Comparison of ENCODE assay signal across 10 cellular contexts in the genomic region with DNA sequence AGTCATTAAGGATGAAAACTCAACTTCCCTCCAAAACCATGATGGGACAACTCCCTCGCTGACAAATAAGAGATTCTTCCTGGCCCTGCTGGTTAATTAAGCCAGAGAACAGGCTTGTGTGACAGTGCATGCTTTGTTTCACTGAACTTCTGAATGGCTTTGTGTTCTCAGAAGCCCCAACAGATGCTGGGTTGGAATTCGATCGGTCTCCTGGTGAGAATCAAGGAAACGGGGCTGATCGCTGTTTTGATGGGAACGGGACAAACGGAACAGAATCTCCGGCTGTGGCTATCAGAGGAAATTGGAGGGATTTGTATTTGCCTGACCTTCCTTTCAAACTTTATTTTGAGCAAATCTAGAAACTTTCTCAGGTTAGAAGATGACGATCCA. TPM values are rescaled to one million over a fixed set of nuclear protein-coding genes. Genes with fewer than 3 reads are reported as not detected.
DNase-seq lines count a peak whose midpoint lies in the region; ATAC-seq and TF ChIP-seq lines count a peak whose summit lies in the region.
"Had no signal": no experiment of that assay in that cellular context is flagged by ENCODE, and none has a peak within 500 bp of the region (broad histone marks: within the 10 kb centered on the region; RNA-seq: fewer than 3 reads in every experiment).

No MANE protein-coding gene starts in this region.

- no peak overlapping the region for H2BK15ac ChIP-seq in neuronal stem cell (ENCODE audit: low read length)

- no peaks in the 10 kb centered on the region for H3K79me1 ChIP-seq in neuronal stem cell (ENCODE audit: low read depth, low read length)

- no peak overlapping the region for H4K8ac ChIP-seq in neuronal stem cell (ENCODE audit: low read depth, low read length)

- no peak overlapping the region for H2BK5ac ChIP-seq in neuronal stem cell (ENCODE audit: low read length)

- TF ChIP-seq EP300 in upper lobe of left lung (IDR thresholded peaks at IDR 0.05), result no peak

- H3K4me1 ChIP-seq in neuronal stem cell (ENCODE audit: control insufficient read depth in 2 of 2, insufficient read depth in 1 of 2, low read depth in 1 of 2, low read length in 2 of 2) (peaks cover 42 to 47% of the 10 kb centered on the region in 2 donors), upper lobe of left lung (peaks cover 19 to 33% (median 30%) of the 10 kb centered on the region in 4 donors)

- H3K4ac ChIP-seq in neuronal stem cell (ENCODE audit: low read length), result no peak overlapping the region

- no peak overlapping the region for H3K18ac ChIP-seq in neuronal stem cell (ENCODE audit: low read length)

- H3K27ac ChIP-seq in RWPE1 (peak overlapping the region; percentile 70), neuronal stem cell (replicated peaks; ENCODE audit: low read length) (peak overlapping the region; percentile 59), upper lobe of left lung (peak overlapping the region in 1 of 4 donors; percentile 11)

- no peak overlapping the region for H2BK120ac ChIP-seq in neuronal stem cell (ENCODE audit: low read depth, low read length)

- no peak overlapping the region for H3K9ac ChIP-seq in neuronal stem cell (ENCODE audit: low read depth, low read length, poor library complexity)

- H3K9me3 ChIP-seq in neuronal stem cell (replicated peaks in 1 of 2; ENCODE audit: control insufficient read depth in 2 of 2, insufficient read depth in 1 of 2, low read depth in 1 of 2, low read length in 2 of 2) (no peaks in the 10 kb centered on the region), upper lobe of left lung (no peaks in the 10 kb centered on the region)

- no peak for TF ChIP-seq POLR2A in upper lobe of left lung (IDR thresholded peaks at IDR 0.05)

- no peak overlapping the region for H4K91ac ChIP-seq in neuronal stem cell (ENCODE audit: low read depth, low read length, poor library complexity)

- no CpG with 5 or more reads among the region's 9 CpGs for WGBS in neuronal stem cell (ENCODE audit: extremely low coverage in 2 of 2, insufficient read length in 2 of 2, insufficient replicate concordance in 1 of 2), 2 donors
- 75 to 97% methylated on average over 9 of the region's 9 CpGs for WGBS in upper lobe of left lung, 2 donors

- no peak overlapping the region for H2AK5ac ChIP-seq in neuronal stem cell (ENCODE audit: low read depth, low read length)

- DNase-seq in AG10803 (ENCODE audit: low read depth), result peak; percentile 42
- no peak for DNase-seq in RWPE1 (ENCODE audit: low spot score)
- DNase-seq in fibroblast of pulmonary artery (ENCODE audit: low read depth), result peak; percentile 9
- DNase-seq in neuronal stem cell (ENCODE audit: low spot score), result no peak
- DNase-seq in upper lobe of left lung, result no peak
- DNase-seq: DMS53; stimulated activated CD4-positive, alpha-beta T cell treated with anti-CD3 and anti-CD28 coated beads, Interleukin-2, amount 100 ng/mL, for 48 hours had no signal

- no peak overlapping the region for H3K14ac ChIP-seq in neuronal stem cell (ENCODE audit: low read length)

- POLR2A ChIA-PET in RWPE1 (lab: Yijun Ruan, JAX; ENCODE audit: low non-redundant PET), result no interaction called here

- no peak overlapping the region for H3K23ac ChIP-seq in neuronal stem cell (ENCODE audit: low read depth, low read length, poor library complexity)

- no peak for TF ChIP-seq CTCF in AG10803 (conservative IDR thresholded peaks at IDR 0.05; ENCODE audit: low read length)
- TF ChIP-seq CTCF in RWPE1 (conservative IDR thresholded peaks at IDR 0.05; ENCODE audit: low read depth), result no peak
- no peak for TF ChIP-seq CTCF in fibroblast of pulmonary artery (IDR thresholded peaks at IDR 0.05; ENCODE audit: low read length, missing control alignments)
- no peak for TF ChIP-seq CTCF in upper lobe of left lung (IDR thresholded peaks at IDR 0.05)

- ATAC-seq in GM18520 (IDR thresholded peaks at IDR 0.05; ENCODE audit: unreplicated experiment), result no peak
- no peak for ATAC-seq in HG03432 (IDR thresholded peaks at IDR 0.05; ENCODE audit: unreplicated experiment)
- no peak for ATAC-seq in HG03175 (IDR thresholded peaks at IDR 0.05; ENCODE audit: unreplicated experiment)
- ATAC-seq in upper lobe of left lung (ENCODE audit: low FRiP score in 2 of 2), result no peak

- no peak overlapping the region for H2BK12ac ChIP-seq in neuronal stem cell (ENCODE audit: low read length)

- no peak overlapping the region for H3K4me2 ChIP-seq in neuronal stem cell (ENCODE audit: insufficient read depth, low read length, poor library complexity, severe bottlenecking)

- H2AFZ ChIP-seq in neuronal stem cell (ENCODE audit: low read length), result no peak overlapping the region

- H3K4me3 ChIP-seq in AG10803 (ENCODE audit: low read length), result peak overlapping the region; percentile 1
- H3K4me3 ChIP-seq in fibroblast of pulmonary artery (replicated peaks; ENCODE audit: low read depth, low read length), result no peak overlapping the region
- H3K4me3 ChIP-seq in neuronal stem cell (ENCODE audit: low read length in 2 of 2), result no peak overlapping the region
- no peak overlapping the region for H3K4me3 ChIP-seq in upper lobe of left lung

- no peaks in the 10 kb centered on the region for H3K27me3 ChIP-seq in neuronal stem cell (ENCODE audit: control insufficient read depth in 3 of 3, insufficient read depth in 3 of 3, low read depth in 1 of 3, low read length in 3 of 3)
- no peaks in the 10 kb centered on the region for H3K27me3 ChIP-seq in upper lobe of left lung

- CTCF ChIA-PET in RWPE1 (lab: Yijun Ruan, JAX), result interaction anchor here (0.8 kb wide), 1 partner anchor 29 kb away, joined by 3 read pairs; no protein-coding TSS in a partner anchor

- H3K36me3 ChIP-seq in neuronal stem cell (replicated peaks in 1 of 2; ENCODE audit: control insufficient read depth in 2 of 2, insufficient read depth in 2 of 2, low read length in 2 of 2) (peaks cover 2 to 54% of the 10 kb centered on the region in 2 donors), upper lobe of left lung (peaks cover 7 to 50% (median 27%) of the 10 kb centered on the region in 4 donors)

RNA-seq across cellular contexts. Expression of a gene that starts 43.8 kb away (rescaled TPM):
- polyA plus RNA-seq in neuronal stem cell (2013, experiment 1 of 2), result 203 TPM
- polyA plus RNA-seq in neuronal stem cell (2013, experiment 2 of 2), result 202 TPM
- 10 to 100 TPM in 5 of 6 donors, 1 to 10 TPM in 1; 9.7 to 77.3 (median 25.5) TPM for total RNA-seq in upper lobe of left lung

Comparison
In these comparisons a context has a peak if more than half of its experiments do, and no peak if none do; other contexts are left out.
1. DNase-seq: peak in AG10803 (single experiment) and fibroblast of pulmonary artery (single experiment); none in RWPE1 (single experiment), neuronal stem cell (single experiment) and upper lobe of left lung (0 of 2).